1 cellular context compared by ENCODE assay signal in the genomic region with DNA sequence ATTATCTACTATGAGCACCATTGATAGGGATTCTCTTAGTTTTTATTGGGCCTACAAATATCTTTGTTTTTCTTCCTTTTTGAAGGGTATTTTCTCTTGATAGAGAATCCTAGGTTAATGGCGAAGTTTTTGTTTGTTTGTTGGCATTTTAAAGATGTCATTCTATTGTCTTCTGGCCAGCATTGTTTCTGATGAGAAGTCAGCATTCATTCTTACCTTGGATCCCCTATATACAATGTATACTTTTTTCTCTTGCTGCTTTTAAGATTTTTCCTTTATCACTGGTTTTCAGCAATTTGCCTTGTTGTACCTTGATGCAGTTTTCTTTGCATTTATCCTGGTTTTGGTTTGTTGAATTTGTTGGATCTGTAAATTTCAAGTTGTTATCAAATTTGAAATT.
A peak's percentile ranks its signal among the peaks of the same experiment; 100 is the strongest.
TF ChIP-seq lines count a peak whose summit lies in the region.

No MANE protein-coding gene starts in this region.

TF ChIP-seq in WTC11, 78 proteins besides CTCF, POLR2A, EP300 and RAD21 (continued from another document):
- TF ChIP-seq, protein P1, sequence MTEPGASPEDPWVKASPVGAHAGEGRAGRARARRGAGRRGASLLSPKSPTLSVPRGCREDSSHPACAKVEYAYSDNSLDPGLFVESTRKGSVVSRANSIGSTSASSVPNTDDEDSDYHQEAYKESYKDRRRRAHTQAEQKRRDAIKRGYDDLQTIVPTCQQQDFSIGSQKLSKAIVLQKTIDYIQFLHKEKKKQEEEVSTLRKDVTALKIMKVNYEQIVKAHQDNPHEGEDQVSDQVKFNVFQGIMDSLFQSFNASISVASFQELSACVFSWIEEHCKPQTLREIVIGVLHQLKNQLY (CRISPR knock-in tag; IDR thresholded peaks at IDR 0.05) = no peak
- peak; percentile 92 for TF ChIP-seq ZNF317 (CRISPR knock-in tag; IDR thresholded peaks at IDR 0.05; ENCODE audit: borderline replicate concordance, low read depth)
